ENCODE assay signal across 22 cellular contexts in genomic region chr17:56948491-56948890, GRCh38. TPM values are rescaled to one million over a fixed set of nuclear protein-coding genes. Genes with fewer than 3 reads are reported as not detected.
DNase-seq lines count a peak whose midpoint lies in the region; FAIRE-seq and TF ChIP-seq lines count a peak whose summit lies in the region.
"Had no signal": no experiment of that assay in that cellular context is flagged by ENCODE, and none has a peak within 500 bp of the region (broad histone marks: within the 10 kb centered on the region; RNA-seq: fewer than 3 reads in every experiment).

No MANE protein-coding gene starts in this region.

- H3K4me3 ChIP-seq in bronchial epithelial cell (ENCODE audit: low read depth, low read length) (no peak overlapping the region), suprapubic skin (no peak overlapping the region), smooth muscle cell (no peak overlapping the region)
- H3K4me3 ChIP-seq: PC-9, SK-N-MC had no signal

- H3K9me3 ChIP-seq in suprapubic skin = no peaks in the 10 kb centered on the region
- H3K9me3 ChIP-seq in smooth muscle cell (replicated peaks; ENCODE audit: low read depth) = no peaks in the 10 kb centered on the region

- no peak for TF ChIP-seq EP300 in suprapubic skin (IDR thresholded peaks at IDR 0.05)

- peaks cover 8% of the 10 kb centered on the region for H3K79me2 ChIP-seq in smooth muscle cell (ENCODE audit: low read depth)

- no peak for FAIRE-seq in bronchial epithelial cell (lab: Jason Lieb, UNC)
- FAIRE-seq: GM18507, HTR-8/SVneo had no signal

- peaks cover 9% of the 10 kb centered on the region for H3K36me3 ChIP-seq in bronchial epithelial cell (ENCODE audit: control insufficient read depth, insufficient read depth, low read length)
- peaks cover 52% of the 10 kb centered on the region for H3K36me3 ChIP-seq in suprapubic skin
- H3K36me3 ChIP-seq in smooth muscle cell (ENCODE audit: low read depth) = peaks cover 22% of the 10 kb centered on the region

- no peak overlapping the region for H3K4me2 ChIP-seq in smooth muscle cell
- H3K4me2 ChIP-seq: PC-9 had no signal

- H3K27ac ChIP-seq in suprapubic skin (no peak overlapping the region), smooth muscle cell (ENCODE audit: low read depth) (no peak overlapping the region)
- H3K27ac ChIP-seq: PC-9, RWPE1, SK-N-MC had no signal

- WGBS in suprapubic skin = 83% methylated on average over 1 of the region's 1 CpG
- 97% methylated on average over 1 of the region's 1 CpG for WGBS in smooth muscle cell (ENCODE audit: low lambda C conversion rate)

- no peaks in the 10 kb centered on the region for H3F3A ChIP-seq in smooth muscle cell (ENCODE audit: low read depth)

- H3K9ac ChIP-seq in smooth muscle cell (ENCODE audit: low read depth) = no peak overlapping the region

- TF ChIP-seq POLR2A in suprapubic skin (IDR thresholded peaks at IDR 0.05) = no peak

- H3K27me3 ChIP-seq in bronchial epithelial cell (ENCODE audit: control insufficient read depth, insufficient read depth, low read length) = no peaks in the 10 kb centered on the region
- no peaks in the 10 kb centered on the region for H3K27me3 ChIP-seq in suprapubic skin
- H3K27me3 ChIP-seq in smooth muscle cell (ENCODE audit: low read depth) = no peaks in the 10 kb centered on the region

- no peaks in the 10 kb centered on the region for H3K4me1 ChIP-seq in suprapubic skin
- H3K4me1 ChIP-seq in smooth muscle cell (ENCODE audit: low read depth) = no peaks in the 10 kb centered on the region

- no peak for TF ChIP-seq CTCF in bronchial epithelial cell (IDR thresholded peaks at IDR 0.05; ENCODE audit: insufficient read depth, low read length, severe bottlenecking)
- no peak for TF ChIP-seq CTCF in suprapubic skin (IDR thresholded peaks at IDR 0.05)
- no peak for TF ChIP-seq CTCF in smooth muscle cell (IDR thresholded peaks at IDR 0.05; ENCODE audit: borderline replicate concordance, insufficient read depth, poor library complexity, severe bottlenecking)

- DNase-seq in EL = peak; percentile 29
- DNase-seq in NCI-H226 = peak; percentile 5
- DNase-seq in bronchial epithelial cell (ENCODE audit: low read depth) = peak; percentile 19
- DNase-seq in kidney tubule cell (ENCODE audit: low spot score) = peak; percentile 7
- DNase-seq in suprapubic skin (ENCODE audit: low spot score in 2 of 2) = no peak
- DNase-seq in NCI-H1694 (lab: John Stamatoyannopoulos, UW) = no peak
- DNase-seq in smooth muscle cell (lab: John Stamatoyannopoulos, UW; ENCODE audit: unreplicated experiment) = no peak
- DNase-seq: DMS153, DND-41, H7, KBM-7, MV-4-11, NCI-H1105, NCI-H1436 treated with DMSO at 0.1 percent for 48 hours, NCI-H2029, NCI-H526 treated with DMSO at 0.1 percent for 48 hours, PC-9, SHP77 treated with DMSO at 0.1 percent for 48 hours had no signal

- H4K20me1 ChIP-seq in smooth muscle cell (ENCODE audit: low read depth) = peaks cover 20% of the 10 kb centered on the region

- H2AFZ ChIP-seq in smooth muscle cell (ENCODE audit: low read depth) = no peak overlapping the region
- H2AFZ ChIP-seq: PC-9 had no signal

RNA-seq across cellular contexts. Expression of gene COIL, which starts 12.4 kb away (rescaled TPM):
- 15.3 and 16.3 TPM in 2 replicates for total RNA-seq in bronchial epithelial cell
- total RNA-seq in suprapubic skin = 10 to 100 TPM; 13.0 to 15.6 (median 14.0) TPM
- 29.2 and 30.3 TPM in 2 replicates for total RNA-seq in smooth muscle cell
- 15.5 and 20.3 TPM in 2 replicates for polyA plus RNA-seq in smooth muscle cell

RNA-seq across cellular contexts. Expression of gene SCPEP1, which starts 29.4 kb away (rescaled TPM):
- total RNA-seq in bronchial epithelial cell (99.0 and 137 TPM in 2 replicates), suprapubic skin (100 to 1,000 TPM in 2 of 4 donors, 10 to 100 TPM in 2; 81.2 to 160 (median 100.0) TPM), smooth muscle cell (32.0 and 48.5 TPM in 2 replicates)
- polyA plus RNA-seq in smooth muscle cell = 37.0 and 42.8 TPM in 2 replicates

RNA-seq across cellular contexts. Expression of gene TRIM25, which starts 34.6 kb away (rescaled TPM):
- total RNA-seq in bronchial epithelial cell (35.5 and 54.4 TPM in 2 replicates), suprapubic skin (100 to 1,000 TPM in 1 of 4 donors, 10 to 100 TPM in 3; 39.2 to 175 (median 55.9) TPM), smooth muscle cell (7.1 and 14.0 TPM in 2 replicates)
- polyA plus RNA-seq in smooth muscle cell = 2.6 and 4.2 TPM in 2 replicates

Comparison
In these comparisons a context has a peak if more than half of its experiments do, and no peak if none do; other contexts are left out.
1. DNase-seq: peak in EL (single experiment), NCI-H226 (single experiment), bronchial epithelial cell (single experiment) and kidney tubule cell (single experiment); none in suprapubic skin (0 of 2), NCI-H1694 (single experiment) and smooth muscle cell (single experiment).